Comparison of ENCODE assay signal across 8 cellular contexts in genomic region chr7:148932-149855, GRCh38. TPM values are rescaled to one million over a fixed set of nuclear protein-coding genes. Genes with fewer than 3 reads are reported as not detected.
DNase-seq lines count a peak whose midpoint lies in the region; ATAC-seq and TF ChIP-seq lines count a peak whose summit lies in the region.

No MANE protein-coding gene starts in this region.

- H3K9me3 ChIP-seq in DOHH2 (ENCODE audit: control insufficient read depth, insufficient read depth, low read length) = peaks cover 19% of the 10 kb centered on the region
- H3K9me3 ChIP-seq in KOPT-K1 (ENCODE audit: insufficient read depth, low read length, poor library complexity, severe bottlenecking) = no peaks in the 10 kb centered on the region

- H3K27ac Mint-ChIP-seq in naive B cell = peak overlapping the region; percentile 95 to 99 (median 98)
- H3K27ac Mint-ChIP-seq in stimulated activated effector memory CD8-positive, alpha-beta T cell treated with anti-CD3 and anti-CD28 coated beads, Interleukin-12 subunit alpha, Interleukin-12 subunit beta, amount 100 ng/mL, for 72 hours = peak overlapping the region; percentile 98

- peak overlapping the region; percentile 69 for H3K4me2 ChIP-seq in DOHH2 (ENCODE audit: low read length)

- peaks cover 17% of the 10 kb centered on the region for H3K36me3 ChIP-seq in DOHH2 (ENCODE audit: control insufficient read depth, low read length)
- H3K36me3 ChIP-seq in KOPT-K1 (ENCODE audit: insufficient read depth, low read length) = peaks cover 8% of the 10 kb centered on the region; the same call in 1 of the 2 replicates

- peaks cover 18 to 36% (median 20%) of the 10 kb centered on the region in 3 donors for H3K4me1 Mint-ChIP-seq in naive B cell
- H3K4me1 Mint-ChIP-seq in stimulated activated effector memory CD8-positive, alpha-beta T cell treated with anti-CD3 and anti-CD28 coated beads, Interleukin-12 subunit alpha, Interleukin-12 subunit beta, amount 100 ng/mL, for 72 hours = peaks cover 17% of the 10 kb centered on the region

- H4K20me1 ChIP-seq in DOHH2 (ENCODE audit: control insufficient read depth, insufficient read depth, low read depth, low read length) = no peaks in the 10 kb centered on the region

- no peaks in the 10 kb centered on the region for H3K79me2 ChIP-seq in DOHH2 (ENCODE audit: control insufficient read depth, low read length)

- TF ChIP-seq CTCF in DOHH2 (IDR thresholded peaks at IDR 0.05; ENCODE audit: low read depth, low read length, poor library complexity, severe bottlenecking) = no peak

- no peaks in the 10 kb centered on the region for H3K27me3 ChIP-seq in DOHH2 (ENCODE audit: control insufficient read depth, low read length)

- peak overlapping the region; percentile 85 to 98 (median 94) for H3K4me3 Mint-ChIP-seq in naive B cell
- H3K4me3 Mint-ChIP-seq in stimulated activated effector memory CD8-positive, alpha-beta T cell treated with anti-CD3 and anti-CD28 coated beads, Interleukin-12 subunit alpha, Interleukin-12 subunit beta, amount 100 ng/mL, for 72 hours = peak overlapping the region; percentile 74

- no peaks in the 10 kb centered on the region for H3K9me2 ChIP-seq in DOHH2 (replicated peaks; ENCODE audit: control insufficient read depth, low read length)

- ATAC-seq in GM21825 (IDR thresholded peaks at IDR 0.05; ENCODE audit: unreplicated experiment) (peak; percentile 93), naive B cell (ENCODE audit: low read depth in 2 of 2) (peak; percentile 93 to 96)
- peak; percentile 98 for ATAC-seq in stimulated activated effector memory CD8-positive, alpha-beta T cell treated with anti-CD3 and anti-CD28 coated beads, Interleukin-12 subunit alpha, Interleukin-12 subunit beta, amount 100 ng/mL, for 72 hours

- H3K4me1 ChIP-seq in DOHH2 (ENCODE audit: control insufficient read depth, low read length) = peaks cover 17% of the 10 kb centered on the region

- H3K4me3 ChIP-seq in DOHH2 (ENCODE audit: low read length) = peak overlapping the region; percentile 80

- H3K36me3 Mint-ChIP-seq in naive B cell = peaks cover 0 to 5% of the 10 kb centered on the region in 2 donors
- H3K36me3 Mint-ChIP-seq in stimulated activated effector memory CD8-positive, alpha-beta T cell treated with anti-CD3 and anti-CD28 coated beads, Interleukin-12 subunit alpha, Interleukin-12 subunit beta, amount 100 ng/mL, for 72 hours = peaks cover 20% of the 10 kb centered on the region

- peaks cover 0 to 2% (median 0%) of the 10 kb centered on the region in 7 donors for H3K9me3 Mint-ChIP-seq in naive B cell
- H3K9me3 Mint-ChIP-seq in stimulated activated effector memory CD8-positive, alpha-beta T cell treated with anti-CD3 and anti-CD28 coated beads, Interleukin-12 subunit alpha, Interleukin-12 subunit beta, amount 100 ng/mL, for 72 hours = no peaks in the 10 kb centered on the region

- H3K27ac ChIP-seq in DOHH2 (ENCODE audit: low read depth, low read length) = peak overlapping the region; percentile 72
- peak overlapping the region; percentile 69 for H3K27ac ChIP-seq in KOPT-K1 (ENCODE audit: low read depth, low read length, poor library complexity, severe bottlenecking)

- no peaks in the 10 kb centered on the region for H3K27me3 Mint-ChIP-seq in naive B cell

- H3F3A ChIP-seq in DOHH2 (ENCODE audit: control insufficient read depth, insufficient read depth) = no peaks in the 10 kb centered on the region

- DNase-seq in RKO (ENCODE audit: low spot score) (peak; percentile 97), fibroblast of gingiva (ENCODE audit: low read depth) (peak; percentile 99), naive B cell (peak; percentile 99)
- DNase-seq in activated T-helper 1 cell treated with anti-CD3 and anti-CD28 coated beads, Interleukin-2, amount 50 U/mL, for 16 hours (ENCODE audit: low read depth in 1 of 2, low spot score in 1 of 2) = peak; percentile 93 to 96
- peak; percentile 97 to 98 for DNase-seq in stimulated activated effector memory CD8-positive, alpha-beta T cell treated with anti-CD3 and anti-CD28 coated beads, Interleukin-12 subunit alpha, Interleukin-12 subunit beta, amount 100 ng/mL, for 72 hours (ENCODE audit: low spot score in 2 of 2)

RNA-seq across cellular contexts. Expression of gene FAM20C, which starts 43.2 kb away (rescaled TPM):
- under 1 TPM in 1 of 6 donors, not detected in 5; 0.18 TPM for polyA plus RNA-seq in naive B cell (ENCODE audit: low read depth in 6 of 6)

Comparison
In these comparisons a context has a peak if more than half of its experiments do, and no peak if none do; other contexts are left out.
1. Peak in every context shown above with its lines: DNase-seq, ATAC-seq, H3K4me3 ChIP-seq and H3K27ac ChIP-seq.